ENCODE assay signal across 9 cellular contexts in the genomic region with DNA sequence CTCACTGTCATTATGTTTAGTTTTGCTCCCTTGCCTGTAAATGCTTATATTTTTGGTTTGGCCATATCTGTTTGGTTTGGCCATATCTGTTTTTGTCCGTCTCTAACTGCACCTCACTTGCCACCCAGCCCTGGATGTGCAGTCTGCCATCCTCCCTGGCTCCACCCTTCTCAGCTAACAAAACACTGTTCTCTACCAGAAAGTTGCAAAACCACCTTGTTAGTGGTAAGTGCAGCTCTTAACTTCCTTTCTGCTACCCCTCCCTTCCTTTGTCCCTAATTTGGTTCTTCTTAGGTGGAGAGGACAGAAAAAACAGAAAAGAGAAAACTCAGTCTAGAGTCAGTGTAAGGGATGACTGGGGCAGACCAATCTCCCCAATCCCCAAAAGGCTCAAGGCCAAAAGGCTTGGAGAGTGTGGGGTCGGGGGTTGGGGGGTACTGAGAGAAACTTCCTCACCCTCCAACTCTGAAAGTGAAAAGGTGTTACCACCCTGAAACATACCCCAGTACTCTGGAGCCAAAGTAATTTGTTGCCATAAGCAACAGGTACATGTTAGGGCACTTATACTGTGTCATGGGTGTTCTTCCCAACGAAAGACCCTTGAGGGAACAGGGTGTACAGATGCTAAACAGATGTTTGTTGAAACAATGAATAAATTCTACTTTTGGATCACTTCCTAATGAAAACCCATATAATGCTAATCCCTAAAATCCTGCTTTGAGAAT. TPM values are rescaled to one million over a fixed set of nuclear protein-coding genes. Genes with fewer than 3 reads are reported as not detected.
A peak's percentile ranks its signal among the peaks of the same experiment; 100 is the strongest.
DNase-seq lines count a peak whose midpoint lies in the region; ATAC-seq and TF ChIP-seq lines count a peak whose summit lies in the region.
"Had no signal": no experiment of that assay in that cellular context is flagged by ENCODE, and none has a peak within 500 bp of the region (broad histone marks: within the 10 kb centered on the region; RNA-seq: fewer than 3 reads in every experiment).

No MANE protein-coding gene starts in this region.

- DNase-seq in GDM1 (lab: John Stamatoyannopoulos, UW) (peak; percentile 43), T-helper 9 cell (peak; percentile 14), left lung (peak in 1 of 2 donors; percentile 54), anterior cingulate cortex (lab: John Stamatoyannopoulos, UW) (no peak), NCI-H2227 (lab: John Stamatoyannopoulos, UW; ENCODE audit: unreplicated experiment) (no peak), NCI-H774 (lab: John Stamatoyannopoulos, UW) (no peak)

- H3K27ac ChIP-seq in HEK293 (ENCODE audit: extremely low read depth, low read depth, low read length) = no peak overlapping the region
- peak overlapping the region in 1 of 2 donors; percentile 79 for H3K27ac ChIP-seq in left lung

- intact Hi-C loops in left lung (cut with DNase I) = no loop called here

- no peaks in the 10 kb centered on the region for H3K27me3 ChIP-seq in left lung

- no peaks in the 10 kb centered on the region for H3K9me3 ChIP-seq in HEK293 (ENCODE audit: control insufficient read depth, insufficient read depth, low read depth, low read length)
- no peaks in the 10 kb centered on the region for H3K9me3 ChIP-seq in left lung

- POLR2A ChIA-PET in HEK293 (lab: Yijun Ruan, JAX) = no interaction called here

- TF ChIP-seq CTCF in HEK293 (tag by site-specific recombination; IDR thresholded peaks at IDR 0.05) (no peak), left lung (IDR thresholded peaks at IDR 0.05) (no peak)

- H3K4me3 ChIP-seq in HEK293 (ENCODE audit: low read depth, low read length) = no peak overlapping the region
- no peak overlapping the region for H3K4me3 ChIP-seq in left lung

- CTCF ChIA-PET in HEK293 (lab: Yijun Ruan, JAX) = no interaction called here

- no peaks in the 10 kb centered on the region for H3K36me3 ChIP-seq in HEK293 (ENCODE audit: control insufficient read depth in 2 of 2, insufficient read depth in 1 of 2, low read length in 2 of 2)
- H3K36me3 ChIP-seq in left lung = peaks cover 0 to 7% of the 10 kb centered on the region in 2 donors

- peak; percentile 88 for ATAC-seq in left lung
- no peak for ATAC-seq in GM18517 (IDR thresholded peaks at IDR 0.05; ENCODE audit: unreplicated experiment)

- H3K4me1 ChIP-seq in HEK293 (ENCODE audit: control insufficient read depth, insufficient read depth, low read length) (no peaks in the 10 kb centered on the region), left lung (peaks cover 0 to 53% of the 10 kb centered on the region in 2 donors)

TF ChIP-seq in HEK293, 187 proteins besides CTCF, POLR2A, EP300 and RAD21:
- no peak for TF ChIP-seq ZNF658 (tag by site-specific recombination; IDR thresholded peaks at IDR 0.05)
- TF ChIP-seq ZNF37A (tag by site-specific recombination; IDR thresholded peaks at IDR 0.05) = no peak
- peak; percentile 65; the same call in 1 of the 2 replicates for TF ChIP-seq SCRT1 (tag by site-specific recombination; IDR thresholded peaks at IDR 0.05; ENCODE audit: borderline replicate concordance)
- peak; percentile 76 for TF ChIP-seq KLF1 (tag by site-specific recombination; IDR thresholded peaks at IDR 0.05)
- peak; percentile 91 for TF ChIP-seq SCRT2 (tag by site-specific recombination; IDR thresholded peaks at IDR 0.05)
- TF ChIP-seq ZNF621 (tag by site-specific recombination; IDR thresholded peaks at IDR 0.05) = no peak

RNA-seq across cellular contexts. Expression of a gene that starts 5.0 kb away (rescaled TPM):
- total RNA-seq in left lung = 10 to 100 TPM; 15.5 to 46.0 TPM
- total RNA-seq: M059J had no signal

RNA-seq across cellular contexts. Expression of a gene that starts 27.5 kb away (rescaled TPM):
- not detected for total RNA-seq in left lung
- total RNA-seq: M059J had no signal

RNA-seq across cellular contexts. Expression of a gene that starts 48.8 kb away (rescaled TPM):
- total RNA-seq in left lung = 10 to 100 TPM; 24.1 to 35.6 TPM

Comparison
In these comparisons a context has a peak if more than half of its experiments do, and no peak if none do; other contexts are left out.
1. DNase-seq: peak in GDM1 (single experiment) and T-helper 9 cell (single experiment); none in anterior cingulate cortex (0 of 58), NCI-H2227 (single experiment) and NCI-H774 (single experiment).